ENCODE assay signal across 31 cellular contexts in the genomic region with DNA sequence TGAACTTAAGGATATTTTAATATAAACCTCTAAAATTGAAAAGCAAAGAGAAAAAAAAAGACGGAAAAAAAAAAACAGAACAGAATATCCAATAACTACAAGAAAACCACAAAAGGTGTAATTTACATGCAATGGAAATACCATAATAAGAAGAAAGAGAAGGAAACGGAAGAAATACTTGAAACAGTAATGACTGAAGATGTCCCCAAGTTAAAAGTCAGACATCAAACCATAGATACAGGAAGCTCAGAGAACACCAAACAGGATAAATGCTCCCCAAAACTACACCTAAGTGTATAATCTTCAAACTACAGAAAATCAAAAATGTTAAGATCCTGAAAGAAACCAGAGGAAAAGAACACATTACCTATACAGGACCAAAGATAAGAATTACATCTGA. TPM values are rescaled to one million over a fixed set of nuclear protein-coding genes. Genes with fewer than 3 reads are reported as not detected.
"Had no signal": no experiment of that assay in that cellular context is flagged by ENCODE, and none has a peak within 500 bp of the region (broad histone marks: within the 10 kb centered on the region; RNA-seq: fewer than 3 reads in every experiment).

No MANE protein-coding gene starts in this region.

- H3K4me3 Mint-ChIP-seq: activated CD4-positive, alpha-beta T cell treated with anti-CD3 and anti-CD28 coated beads for 36 hours; activated naive CD8-positive, alpha-beta T cell treated with anti-CD3 and anti-CD28 coated beads, Interleukin-2, amount 10 ng/mL, durations not matched to agents 7 days and 5 days; activated T-cell treated with anti-CD3 and anti-CD28 coated beads, Interleukin-2, amount 50 U/mL, for 24 hours; activated T-cell treated with anti-CD3 and anti-CD28 coated beads, Interleukin-2, amount 50 U/mL, for 72 hours; activated T-helper 17 cell treated with anti-CD3 and anti-CD28 coated beads, Interleukin-2, amount 50 U/mL, for 72 hours; central memory CD8-positive, alpha-beta T cell; dendritic cell treated with granulocyte-macrophage colony-stimulating factor and Interleukin-4, amounts not matched to agents 40 ng/mL and 50 ng/mL, for 4 days; endodermal cell; T-helper 17 cell; T-helper 2 cell treated with Interferon-gamma antibody and Interleukin-4, amounts not matched to agents 5 μg/mL and 100 μg/mL, for 36 hours had no signal

- DNase-seq: activated CD4-positive, alpha-beta T cell treated with anti-CD3 and anti-CD28 coated beads for 36 hours; activated CD4-positive, alpha-beta T cell treated with anti-CD3 and anti-CD28 coated beads, Interleukin-2, amount 50 U/mL, for 1 hour; activated CD4-positive, alpha-beta T cell treated with anti-CD3 and anti-CD28 coated beads, Interleukin-2, amount 50 U/mL, for 48 hours; activated CD4-positive, CD25-positive, alpha-beta regulatory T cell; activated CD4-positive, CD25-positive, alpha-beta regulatory T cell treated with anti-CD3 and anti-CD28 coated beads, Interleukin-2, amount 50 U/mL, for 72 hours; activated CD8-positive, alpha-beta memory T cell treated with anti-CD3 and anti-CD28 coated beads, Interleukin-2, amount 50 U/mL, for 48 hours; activated effector memory CD4-positive, alpha-beta T cell treated with Interleukin-2 at 50 U/mL for 16 hours; activated gamma-delta T cell treated with Interleukin-2 at 50 U/mL for 16 hours; activated naive CD4-positive, alpha-beta T cell treated with anti-CD3 and anti-CD28 coated beads, Interleukin-2, amount 50 U/mL, for 16 hours; activated naive CD8-positive, alpha-beta T cell treated with anti-CD3 and anti-CD28 coated beads, Interleukin-2, amount 10 ng/mL, durations not matched to agents 7 days and 5 days; activated T-cell treated with anti-CD3 and anti-CD28 coated beads for 4 hours; activated T-cell treated with anti-CD3 and anti-CD28 coated beads, Interleukin-2, amount 50 U/mL, for 24 hours; activated T-cell treated with anti-CD3 and anti-CD28 coated beads, Interleukin-2, amount 50 U/mL, for 72 hours; amniotic stem cell; anterior cingulate cortex; brain microvascular endothelial cell; dorsolateral prefrontal cortex; effector memory CD4-positive, alpha-beta T cell; endodermal cell; foreskin fibroblast; head of caudate nucleus; T-helper 1 cell; T-helper 17 cell; T1000 had no signal

- H3K4me3 ChIP-seq: coronary artery, dorsolateral prefrontal cortex had no signal

- H3K4me1 Mint-ChIP-seq: activated T-helper 17 cell treated with anti-CD3 and anti-CD28 coated beads, Interleukin-2, amount 50 U/mL, for 72 hours; central memory CD8-positive, alpha-beta T cell; endodermal cell; T-helper 17 cell had no signal

- H3K27me3 ChIP-seq: brain microvascular endothelial cell, dorsolateral prefrontal cortex had no signal

- ATAC-seq: activated CD4-positive, alpha-beta T cell treated with anti-CD3 and anti-CD28 coated beads for 36 hours; activated T-cell treated with anti-CD3 and anti-CD28 coated beads, Interleukin-2, amount 50 U/mL, for 72 hours; activated T-helper 17 cell treated with anti-CD3 and anti-CD28 coated beads, Interleukin-2, amount 50 U/mL, for 72 hours; esophagus mucosa; T-helper 17 cell had no signal

- H3K36me3 ChIP-seq: brain microvascular endothelial cell had no signal

- H3K27ac Mint-ChIP-seq: activated CD4-positive, alpha-beta T cell treated with anti-CD3 and anti-CD28 coated beads for 36 hours; activated naive CD8-positive, alpha-beta T cell treated with anti-CD3 and anti-CD28 coated beads, Interleukin-2, amount 10 ng/mL, durations not matched to agents 7 days and 5 days; activated T-cell treated with anti-CD3 and anti-CD28 coated beads, Interleukin-2, amount 50 U/mL, for 24 hours; activated T-cell treated with anti-CD3 and anti-CD28 coated beads, Interleukin-2, amount 50 U/mL, for 72 hours; activated T-helper 17 cell treated with anti-CD3 and anti-CD28 coated beads, Interleukin-2, amount 50 U/mL, for 72 hours; dendritic cell treated with granulocyte-macrophage colony-stimulating factor and Interleukin-4, amounts not matched to agents 40 ng/mL and 50 ng/mL, for 4 days; endodermal cell; T-helper 17 cell; T-helper 2 cell treated with Interferon-gamma antibody and Interleukin-4, amounts not matched to agents 5 μg/mL and 100 μg/mL, for 36 hours had no signal

- H3K27me3 Mint-ChIP-seq: activated CD4-positive, alpha-beta T cell treated with anti-CD3 and anti-CD28 coated beads for 36 hours; activated naive CD8-positive, alpha-beta T cell treated with anti-CD3 and anti-CD28 coated beads, Interleukin-2, amount 10 ng/mL, durations not matched to agents 7 days and 5 days; activated T-cell treated with anti-CD3 and anti-CD28 coated beads, Interleukin-2, amount 50 U/mL, for 24 hours; activated T-helper 17 cell treated with anti-CD3 and anti-CD28 coated beads, Interleukin-2, amount 50 U/mL, for 72 hours; central memory CD8-positive, alpha-beta T cell; T-helper 17 cell had no signal

- H3K27ac ChIP-seq: brain microvascular endothelial cell, coronary artery, dorsolateral prefrontal cortex had no signal

RNA-seq across cellular contexts. Expression of a gene that starts 39.2 kb away (rescaled TPM):
- total RNA-seq: bronchial epithelial cell had no signal
